Comparison of ENCODE assay signal across 18 cellular contexts in the genomic region with DNA sequence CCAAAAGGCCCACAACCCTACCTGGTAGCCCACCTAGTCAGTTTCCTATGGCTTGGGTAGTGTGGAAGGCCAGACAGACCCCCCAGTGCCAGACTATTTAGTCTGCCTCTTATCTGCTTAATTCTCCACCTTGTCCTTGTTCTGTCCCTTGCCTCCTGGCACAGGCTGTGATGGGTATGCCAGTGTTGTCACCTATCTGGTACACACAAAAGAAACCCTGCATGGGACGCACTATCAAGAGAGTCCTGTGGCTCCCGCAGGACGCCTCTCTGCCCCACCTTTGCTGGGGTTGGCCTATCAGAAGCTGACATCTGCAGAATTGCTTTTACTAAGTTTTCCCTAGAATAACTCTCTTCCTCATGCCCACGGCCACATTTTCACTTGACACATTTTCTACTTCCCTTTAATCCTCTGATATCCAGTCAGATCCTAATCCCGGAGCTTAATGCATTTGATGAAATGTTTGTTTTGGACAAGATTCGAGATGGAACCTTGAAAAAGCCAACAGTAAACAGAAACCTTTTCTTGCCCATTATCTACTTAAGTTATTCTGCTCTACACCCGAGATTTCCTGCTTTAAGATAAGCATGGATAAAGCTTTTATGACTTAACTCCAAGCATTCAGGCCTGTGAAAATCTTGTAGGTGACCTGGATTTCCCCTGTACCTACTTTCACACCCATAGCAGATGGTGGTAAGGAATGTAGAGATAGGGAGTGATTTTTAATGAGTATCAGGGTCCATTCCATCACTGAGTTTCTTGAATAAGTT.
A peak's percentile ranks its signal among the peaks of the same experiment; 100 is the strongest.
DNase-seq lines count a peak whose midpoint lies in the region; ATAC-seq, FAIRE-seq and TF ChIP-seq lines count a peak whose summit lies in the region.
"Had no signal": no experiment of that assay in that cellular context is flagged by ENCODE, and none has a peak within 500 bp of the region (broad histone marks: within the 10 kb centered on the region; RNA-seq: fewer than 3 reads in every experiment).

No MANE protein-coding gene starts in this region.

- H2AK5ac ChIP-seq in H1 (ENCODE audit: low read depth, low read length) (no peak overlapping the region), mesendoderm (ENCODE audit: low read length) (no peak overlapping the region)

- H3K4me3 ChIP-seq in cardiac muscle cell (no peak overlapping the region), H1 (ENCODE audit: extremely low read depth in 1 of 4, insufficient read depth in 2 of 4, low read depth in 3 of 4, low read length in 4 of 4) (no peak overlapping the region), mesendoderm (ENCODE audit: low read length) (no peak overlapping the region), ascending aorta (no peak overlapping the region), upper lobe of left lung (no peak overlapping the region)
- H3K4me3 ChIP-seq: GM23248 had no signal

- peaks cover 24% of the 10 kb centered on the region for H3K4me1 ChIP-seq in cardiac muscle cell (ENCODE audit: low read depth)
- H3K4me1 ChIP-seq in H1 (replicated peaks in 1 of 4; ENCODE audit: control insufficient read depth in 3 of 4, insufficient read depth in 4 of 4, low read length in 3 of 4), result 0 out of 7 replicates have a peak, but pooled peaks cover 0 to 2% (median 0%) of the 10 kb centered on the region in 4 experiments
- H3K4me1 ChIP-seq in mesendoderm (ENCODE audit: control insufficient read depth, low read depth, low read length), result peaks cover 5% of the 10 kb centered on the region
- no peaks in the 10 kb centered on the region for H3K4me1 ChIP-seq in ascending aorta
- H3K4me1 ChIP-seq in upper lobe of left lung, result no peaks in the 10 kb centered on the region

- no peak overlapping the region for H4K91ac ChIP-seq in H1 (replicated peaks; ENCODE audit: insufficient read length, low read length)

- H3K9me3 ChIP-seq in cardiac muscle cell (ENCODE audit: low read depth), result no peaks in the 10 kb centered on the region
- no peaks in the 10 kb centered on the region for H3K9me3 ChIP-seq in H1 (ENCODE audit: insufficient read depth in 2 of 2, low read depth in 1 of 2, low read length in 1 of 2)
- H3K9me3 ChIP-seq in ascending aorta, result no peaks in the 10 kb centered on the region
- no peaks in the 10 kb centered on the region for H3K9me3 ChIP-seq in upper lobe of left lung

- no peak overlapping the region; the same call in 1 of the 2 replicates for H2BK15ac ChIP-seq in H1 (ENCODE audit: low read length)
- no peak overlapping the region for H2BK15ac ChIP-seq in mesendoderm (replicated peaks; ENCODE audit: low read depth)

- H2BK20ac ChIP-seq in H1 (ENCODE audit: low read length), result no peak overlapping the region

- H3K56ac ChIP-seq in H1 (replicated peaks; ENCODE audit: insufficient read length, low read depth, low read length) (no peak overlapping the region), mesendoderm (ENCODE audit: low read length) (peak overlapping the region; percentile 63)

- intact Hi-C loops in left cardiac atrium (cut with DNase I) (no loop called here), ascending aorta (cut with DNase I) (no loop called here)

- TF ChIP-seq EP300 in H1 (IDR thresholded peaks at IDR 0.05; ENCODE audit: borderline replicate concordance in 1 of 2, low read depth in 2 of 2, low read length in 2 of 2) (no peak), upper lobe of left lung (IDR thresholded peaks at IDR 0.05) (no peak)

- POLR2A ChIA-PET in H1 (lab: Charles Lee; ENCODE audit: partially characterized antibody), result no interaction called here

- no peak for TF ChIP-seq CTCF in cardiac muscle cell (IDR thresholded peaks at IDR 0.05; ENCODE audit: low read depth, low read length)
- no peak for TF ChIP-seq CTCF in H1 (IDR thresholded peaks at IDR 0.05; ENCODE audit: control extremely low read depth in 1 of 3, insufficient read depth in 1 of 3, low read depth in 1 of 3, low read length in 3 of 3)
- TF ChIP-seq CTCF in ascending aorta (IDR thresholded peaks at IDR 0.05), result no peak
- no peak for TF ChIP-seq CTCF in upper lobe of left lung (IDR thresholded peaks at IDR 0.05)

- no peak overlapping the region for H2BK12ac ChIP-seq in H1 (ENCODE audit: low read depth, low read length)

- DNase-seq in cardiac muscle cell (ENCODE audit: low read depth in 1 of 2, low spot score in 1 of 2) (no peak), left cardiac atrium (no peak), H1 (ENCODE audit: low read depth in 1 of 2, low spot score in 2 of 2) (no peak), mesendoderm (peak; percentile 95), ascending aorta (ENCODE audit: low spot score in 2 of 2) (no peak), upper lobe of left lung (no peak), cerebellar nuclear complex (lab: John Stamatoyannopoulos, UW) (no peak), NCI-H2107 treated with DMSO at 0.1 percent for 48 hours (lab: John Stamatoyannopoulos, UW; ENCODE audit: unreplicated experiment) (no peak)
- DNase-seq: DND-41, GDM1, GM23248, KBM-7, NCI-H1092, NCI-H1694, NCI-H69, SHP77 treated with DMSO at 0.1 percent for 48 hours had no signal

- H3K4ac ChIP-seq in H1 (replicated peaks; ENCODE audit: insufficient read length, low read depth, low read length), result no peak overlapping the region
- no peak overlapping the region for H3K4ac ChIP-seq in mesendoderm (ENCODE audit: low read depth, low read length)

- TF ChIP-seq POLR2A in H1 (IDR thresholded peaks at IDR 0.05; ENCODE audit: control extremely low read depth in 1 of 2, low read depth in 2 of 2, low read length in 2 of 2) (no peak), upper lobe of left lung (IDR thresholded peaks at IDR 0.05) (no peak)

- H4K8ac ChIP-seq in H1 (ENCODE audit: extremely low read depth, insufficient read depth, low read length) (no peak overlapping the region), mesendoderm (ENCODE audit: low read depth, low read length) (no peak overlapping the region)

- peak overlapping the region; percentile 61 for H3K14ac ChIP-seq in H1 (ENCODE audit: insufficient read length)

- no peak for TF ChIP-seq RAD21 in H1 (IDR thresholded peaks at IDR 0.05 in 1 of 2, conservative IDR thresholded peaks at IDR 0.05 in 1 of 2; ENCODE audit: low read depth in 2 of 2, low read length in 2 of 2)

- H3K27me3 ChIP-seq in cardiac muscle cell, result no peaks in the 10 kb centered on the region
- H3K27me3 ChIP-seq in H1 (replicated peaks in 1 of 4; ENCODE audit: control insufficient read depth in 3 of 4, extremely low read depth in 1 of 4, insufficient read depth in 3 of 4, low read length in 3 of 4), result no peaks in the 10 kb centered on the region
- no peaks in the 10 kb centered on the region for H3K27me3 ChIP-seq in mesendoderm (ENCODE audit: insufficient read depth, low read length, poor library complexity)
- H3K27me3 ChIP-seq in ascending aorta, result no peaks in the 10 kb centered on the region
- no peaks in the 10 kb centered on the region for H3K27me3 ChIP-seq in upper lobe of left lung

- no peak overlapping the region for H2BK5ac ChIP-seq in H1 (ENCODE audit: low read depth, low read length)
- peak overlapping the region; percentile 79 for H2BK5ac ChIP-seq in mesendoderm (ENCODE audit: low read length)

- no peak overlapping the region for H3K23ac ChIP-seq in H1 (ENCODE audit: insufficient read length)
- no peak overlapping the region for H3K23ac ChIP-seq in mesendoderm (ENCODE audit: low read length)

- H4K5ac ChIP-seq in H1 (ENCODE audit: insufficient read length, low read depth, low read length) (no peak overlapping the region), mesendoderm (ENCODE audit: low read length) (no peak overlapping the region)

- H3K4me2 ChIP-seq in H1 (ENCODE audit: insufficient read depth in 1 of 2, low read depth in 2 of 2, low read length in 2 of 2) (no peak overlapping the region), mesendoderm (ENCODE audit: low read length) (no peak overlapping the region)

- no peak overlapping the region for H2AFZ ChIP-seq in H1 (ENCODE audit: low read length)
- H2AFZ ChIP-seq: GM23248 had no signal

- ATAC-seq in left cardiac atrium (no peak), upper lobe of left lung (ENCODE audit: low FRiP score in 2 of 2) (no peak)

- no peak for FAIRE-seq in H1 (lab: Jason Lieb, UNC)
- FAIRE-seq: A204.1, GM12892 had no signal

- H3K27ac ChIP-seq in cardiac muscle cell (peak overlapping the region; percentile 5), H1 (ENCODE audit: low read depth, low read length) (no peak overlapping the region), mesendoderm (ENCODE audit: low read depth, low read length) (peak overlapping the region; percentile 61), ascending aorta (no peak overlapping the region), upper lobe of left lung (no peak overlapping the region)
- H3K27ac ChIP-seq: GM23248 had no signal

- no peaks in the 10 kb centered on the region for H3K36me3 ChIP-seq in cardiac muscle cell
- H3K36me3 ChIP-seq in H1 (ENCODE audit: control insufficient read depth in 2 of 4, insufficient read depth in 4 of 4, low read length in 3 of 4), result no peaks in the 10 kb centered on the region
- no peaks in the 10 kb centered on the region for H3K36me3 ChIP-seq in mesendoderm (ENCODE audit: control insufficient read depth, insufficient read depth, low read length)
- H3K36me3 ChIP-seq in ascending aorta, result no peaks in the 10 kb centered on the region
- H3K36me3 ChIP-seq in upper lobe of left lung, result no peaks in the 10 kb centered on the region

- 82% methylated on average over 7 of the region's 7 CpGs; no CpG with 5 or more reads in 1 of the 2 experiments for WGBS in H1 (ENCODE audit: extremely low coverage in 1 of 2, insufficient coverage in 1 of 2, insufficient read length in 1 of 2, insufficient replicate concordance in 2 of 2, low coverage in 1 of 2, low lambda C conversion rate in 2 of 2, missing lambda C conversion rate in 1 of 2), 2 experiments
- no CpG with 5 or more reads among the region's 7 CpGs for WGBS in mesendoderm (ENCODE audit: extremely low coverage, insufficient coverage, low lambda C conversion rate)
- WGBS in upper lobe of left lung, 2 donors, result 65 to 66% methylated on average over 7 of the region's 7 CpGs

- H3K9ac ChIP-seq in H1 (replicated peaks in 1 of 4; ENCODE audit: extremely low read depth in 1 of 4, low read depth in 3 of 4, low read length in 3 of 4) (no peak overlapping the region), mesendoderm (ENCODE audit: low read length) (no peak overlapping the region)
- H3K9ac ChIP-seq: GM23248 had no signal

- H2BK120ac ChIP-seq in H1 (replicated peaks; ENCODE audit: low read depth, low read length), result no peak overlapping the region
- H2BK120ac ChIP-seq in mesendoderm (ENCODE audit: low read depth, low read length), result no peak overlapping the region

- no peaks in the 10 kb centered on the region for H3K79me1 ChIP-seq in H1 (ENCODE audit: low read depth, low read length)
- no peaks in the 10 kb centered on the region for H3K79me1 ChIP-seq in mesendoderm (ENCODE audit: low read length)

- no peak overlapping the region for H3K18ac ChIP-seq in H1 (ENCODE audit: extremely low read depth, low read length)
- no peak overlapping the region for H3K18ac ChIP-seq in mesendoderm (ENCODE audit: low read length)

- no peaks in the 10 kb centered on the region for H4K20me1 ChIP-seq in H1 (replicated peaks in 1 of 2; ENCODE audit: control insufficient read depth in 1 of 2, insufficient read depth in 2 of 2, low read length in 2 of 2)

- no peaks in the 10 kb centered on the region for H3K79me2 ChIP-seq in H1 (ENCODE audit: control insufficient read depth in 1 of 2, insufficient read depth in 2 of 2, low read length in 2 of 2)
- H3K79me2 ChIP-seq in mesendoderm (ENCODE audit: control insufficient read depth, insufficient read depth, low read length), result no peaks in the 10 kb centered on the region

- CTCF ChIA-PET in H1 (lab: Charles Lee; ENCODE audit: partially characterized antibody), result no interaction called here

- no peaks in the 10 kb centered on the region for H3K23me2 ChIP-seq in H1 (ENCODE audit: low read depth, low read length)

Comparison
In these comparisons a context has a peak if more than half of its experiments do, and no peak if none do; other contexts are left out.
1. H3K27ac ChIP-seq: peak in cardiac muscle cell (single experiment) and mesendoderm (single experiment); none in H1 (single experiment), ascending aorta (0 of 2) and upper lobe of left lung (0 of 4).